8 cellular contexts compared by ENCODE assay signal in genomic region chr5:72465601-72466563, GRCh38. TPM values are rescaled to one million over a fixed set of nuclear protein-coding genes. Genes with fewer than 3 reads are reported as not detected.
DNase-seq lines count a peak whose midpoint lies in the region; ATAC-seq and TF ChIP-seq lines count a peak whose summit lies in the region.

No MANE protein-coding gene starts in this region.

- ATAC-seq in GM18517 (IDR thresholded peaks at IDR 0.05; ENCODE audit: unreplicated experiment), result peak; percentile 83
- ATAC-seq in GM21737 (IDR thresholded peaks at IDR 0.05; ENCODE audit: unreplicated experiment), result peak; percentile 63
- ATAC-seq in body of pancreas, result no peak
- ATAC-seq in left ventricle myocardium superior, result no peak

- TF ChIP-seq POLR2A in body of pancreas (IDR thresholded peaks at IDR 0.05), result no peak

- no peaks in the 10 kb centered on the region for H3K4me1 ChIP-seq in body of pancreas

- H3K9me3 ChIP-seq in MG63 (no peaks in the 10 kb centered on the region), body of pancreas (no peaks in the 10 kb centered on the region)

- H3K27ac ChIP-seq in body of pancreas, result no peak overlapping the region

- TF ChIP-seq CTCF in body of pancreas (IDR thresholded peaks at IDR 0.05), result no peak

- intact Hi-C loops in body of pancreas (cut with DNase I) (no loop called here), left ventricle myocardium superior (cut with micrococcal nuclease) (no loop called here)

- WGBS in body of pancreas, 2 donors, result 79 to 88% methylated on average over 10 of the region's 10 CpGs

- DNase-seq in MG63 (peak; percentile 55), kidney tubule cell (ENCODE audit: low spot score) (peak; percentile 70), HPDE6-E6E7 (ENCODE audit: extremely low spot score) (no peak), HT-29 (ENCODE audit: low spot score) (no peak), body of pancreas (no peak), left ventricle myocardium superior (no peak)

- no peaks in the 10 kb centered on the region for H3K27me3 ChIP-seq in MG63
- no peaks in the 10 kb centered on the region for H3K27me3 ChIP-seq in body of pancreas

- no peaks in the 10 kb centered on the region for H3K36me3 ChIP-seq in MG63
- H3K36me3 ChIP-seq in body of pancreas (replicated peaks in 1 of 2; ENCODE audit: insufficient read depth in 1 of 2, low read depth in 2 of 2), result no peaks in the 10 kb centered on the region

- H3K4me3 ChIP-seq in MG63 (no peak overlapping the region), body of pancreas (no peak overlapping the region)

RNA-seq across cellular contexts. Expression of gene ZNF366, which starts 41.3 kb away (rescaled TPM):
- not detected in 2 replicates for total RNA-seq in MG63 (2014; rRNA removed; shearing (Covaris generic); ENCODE audit: low replicate concordance)
- not detected in 2 replicates for total RNA-seq in HT-29 (2014; rRNA removed; shearing (Covaris generic))
- total RNA-seq in body of pancreas (1 to 10 TPM in 1 of 2 donors, under 1 TPM in 1; under 0.01 to 1.8 TPM), left ventricle myocardium superior (8.9 TPM)

Comparison
In these comparisons a context has a peak if more than half of its experiments do, and no peak if none do; other contexts are left out.
1. ATAC-seq: peak in GM18517 (single experiment) and GM21737 (single experiment); none in body of pancreas (single experiment) and left ventricle myocardium superior (single experiment).
2. DNase-seq: peak in MG63 (single experiment) and kidney tubule cell (single experiment); none in HPDE6-E6E7 (single experiment), HT-29 (single experiment), body of pancreas (0 of 4) and left ventricle myocardium superior (single experiment).